20 cellular contexts compared by ENCODE assay signal in genomic region chr6:163373240-163373639, GRCh38.
"Had no signal": no experiment of that assay in that cellular context is flagged by ENCODE, and none has a peak within 500 bp of the region (broad histone marks: within the 10 kb centered on the region; RNA-seq: fewer than 3 reads in every experiment).

No MANE protein-coding gene starts in this region.

- ATAC-seq: SK-N-SH treated with all-trans-retinoic acid at 6 μM for 48 hours had no signal

- DNase-seq: Karpas-422, KG1, MG63, NCI-H1092, NCI-H1105 treated with DMSO at 0.1 percent for 48 hours, NCI-H1417 treated with DMSO at 0.1 percent for 48 hours, NCI-H146, NCI-H1694 treated with DMSO at 0.1 percent for 48 hours, NCI-H1930, NCI-H2081, NCI-H2107, NCI-H2227 treated with DMSO at 0.1 percent for 48 hours, NCI-H524 treated with DMSO at 0.1 percent for 48 hours, NCI-H69, NCI-H774, RPMI8226, SHP77 had no signal

- H3K4me3 ChIP-seq: MG63 had no signal

- H3K36me3 ChIP-seq: MG63 had no signal

- H3K9me3 ChIP-seq: MG63 had no signal

- H3K27me3 ChIP-seq: MG63 had no signal

- FAIRE-seq: HTR-8/SVneo, RCC 7860 had no signal
